ENCODE assay signal across 8 cellular contexts in the genomic region with DNA sequence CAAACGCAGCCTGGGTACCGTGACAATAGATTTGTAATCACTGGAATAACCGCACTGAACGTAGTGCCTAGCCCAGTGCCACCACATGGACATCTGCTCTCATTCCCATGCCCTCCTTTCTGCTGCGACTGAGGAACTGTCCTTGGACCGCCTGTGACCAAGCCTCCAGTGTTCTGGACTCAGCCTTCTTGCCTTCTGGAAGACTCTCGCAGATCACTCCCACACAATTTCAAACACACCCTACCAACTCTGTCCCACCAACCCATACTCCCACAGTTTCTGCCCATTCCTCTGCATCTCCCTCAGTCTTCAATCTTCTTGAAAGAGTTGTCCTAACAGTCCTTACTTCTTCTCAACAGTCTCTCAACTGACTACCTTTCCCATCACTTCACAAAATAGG. TPM values are rescaled to one million over a fixed set of nuclear protein-coding genes. Genes with fewer than 3 reads are reported as not detected.
DNase-seq lines count a peak whose midpoint lies in the region; ATAC-seq and TF ChIP-seq lines count a peak whose summit lies in the region.

No MANE protein-coding gene starts in this region.

- WGBS in testis, 2 donors: 34 to 40% methylated on average over 7 of the region's 7 CpGs

- peaks cover 3% of the 10 kb centered on the region for H3K4me1 ChIP-seq in iPS-15b (ENCODE audit: control insufficient read depth, insufficient read depth, low read length)
- H3K4me1 ChIP-seq in testis: peaks cover 13% of the 10 kb centered on the region

- TF ChIP-seq POLR2A in testis (IDR thresholded peaks at IDR 0.05): no peak

- H3K27me3 ChIP-seq in iPS-15b (ENCODE audit: control insufficient read depth, insufficient read depth, low read length) (peaks cover 4% of the 10 kb centered on the region), testis (no peaks in the 10 kb centered on the region), WERI-Rb-1 (ENCODE audit: insufficient read depth, low read depth, severe bottlenecking) (no peaks in the 10 kb centered on the region)

- DNase-seq in activated CD8-positive, alpha-beta memory T cell treated with anti-CD3 and anti-CD28 coated beads, Interleukin-2, amount 50 U/mL, for 48 hours: peak; percentile 59
- DNase-seq in testis: peak; percentile 68
- DNase-seq in NCI-H2227 (lab: John Stamatoyannopoulos, UW; ENCODE audit: unreplicated experiment): no peak
- DNase-seq in activated CD4-positive, CD25-positive, alpha-beta regulatory T cell treated with anti-CD3 and anti-CD28 coated beads, Interleukin-2, amount 50 U/mL, for 72 hours: no peak
- DNase-seq in WERI-Rb-1: no peak

- peak overlapping the region; percentile 92 to 93 for H3K27ac ChIP-seq in testis
- no peak overlapping the region; the same call in 1 of the 2 replicates for H3K27ac ChIP-seq in WERI-Rb-1

- H3K9me3 ChIP-seq in iPS-15b (ENCODE audit: control insufficient read depth, insufficient read depth, low read length) (no peaks in the 10 kb centered on the region), testis (no peaks in the 10 kb centered on the region), WERI-Rb-1 (ENCODE audit: severe bottlenecking) (no peaks in the 10 kb centered on the region)

- intact Hi-C loops in testis (cut with DNase I; ENCODE audit: low total_unique reads): no loop called here

- ATAC-seq in GM18873 (IDR thresholded peaks at IDR 0.05; ENCODE audit: low FRiP score, unreplicated experiment) (peak; percentile 9), HG02981 (IDR thresholded peaks at IDR 0.05; ENCODE audit: unreplicated experiment) (peak; percentile 0)

- H3K4me3 ChIP-seq in iPS-15b (ENCODE audit: low read depth, low read length): peak overlapping the region; percentile 81
- H3K4me3 ChIP-seq in testis: peak overlapping the region in 1 of 2 donors; percentile 90
- H3K4me3 ChIP-seq in WERI-Rb-1 (ENCODE audit: low read depth, low read length): no peak overlapping the region

- H3K9ac ChIP-seq in iPS-15b (ENCODE audit: low read depth, low read length): no peak overlapping the region

- TF ChIP-seq CTCF in testis (IDR thresholded peaks at IDR 0.05) (no peak), WERI-Rb-1 (IDR thresholded peaks at IDR 0.05; ENCODE audit: low read depth, low read length) (no peak)

- H3K36me3 ChIP-seq in iPS-15b (ENCODE audit: control insufficient read depth, insufficient read depth, low read length): no peaks in the 10 kb centered on the region
- no peaks in the 10 kb centered on the region for H3K36me3 ChIP-seq in testis (ENCODE audit: low read depth, missing control alignments)
- peaks cover 40% of the 10 kb centered on the region for H3K36me3 ChIP-seq in WERI-Rb-1

RNA-seq across cellular contexts. Expression of gene RNF149, which starts 2.1 kb away (rescaled TPM):
- total RNA-seq in testis: 100 to 1,000 TPM in 1 of 2 donors, 10 to 100 TPM in 1; 95.0 to 107 TPM
- polyA plus RNA-seq in testis (ENCODE audit: insufficient read depth, low read depth, low replicate concordance): 58.0 TPM

RNA-seq across cellular contexts. Expression of gene CNOT11, which starts 53.7 kb away (rescaled TPM):
- total RNA-seq in testis: 10 to 100 TPM; 43.7 to 45.7 TPM
- 81.1 TPM for polyA plus RNA-seq in testis (ENCODE audit: insufficient read depth, low read depth, low replicate concordance)

Comparison
In these comparisons a context has a peak if more than half of its experiments do, and no peak if none do; other contexts are left out.
1. DNase-seq: peak in activated CD8-positive, alpha-beta memory T cell treated with anti-CD3 and anti-CD28 coated beads, Interleukin-2, amount 50 U/mL, for 48 hours (single experiment) and testis (single experiment); none in NCI-H2227 (single experiment), activated CD4-positive, CD25-positive, alpha-beta regulatory T cell treated with anti-CD3 and anti-CD28 coated beads, Interleukin-2, amount 50 U/mL, for 72 hours (single experiment) and WERI-Rb-1 (single experiment).